Comparison of ENCODE assay signal across 24 cellular contexts in the genomic region with DNA sequence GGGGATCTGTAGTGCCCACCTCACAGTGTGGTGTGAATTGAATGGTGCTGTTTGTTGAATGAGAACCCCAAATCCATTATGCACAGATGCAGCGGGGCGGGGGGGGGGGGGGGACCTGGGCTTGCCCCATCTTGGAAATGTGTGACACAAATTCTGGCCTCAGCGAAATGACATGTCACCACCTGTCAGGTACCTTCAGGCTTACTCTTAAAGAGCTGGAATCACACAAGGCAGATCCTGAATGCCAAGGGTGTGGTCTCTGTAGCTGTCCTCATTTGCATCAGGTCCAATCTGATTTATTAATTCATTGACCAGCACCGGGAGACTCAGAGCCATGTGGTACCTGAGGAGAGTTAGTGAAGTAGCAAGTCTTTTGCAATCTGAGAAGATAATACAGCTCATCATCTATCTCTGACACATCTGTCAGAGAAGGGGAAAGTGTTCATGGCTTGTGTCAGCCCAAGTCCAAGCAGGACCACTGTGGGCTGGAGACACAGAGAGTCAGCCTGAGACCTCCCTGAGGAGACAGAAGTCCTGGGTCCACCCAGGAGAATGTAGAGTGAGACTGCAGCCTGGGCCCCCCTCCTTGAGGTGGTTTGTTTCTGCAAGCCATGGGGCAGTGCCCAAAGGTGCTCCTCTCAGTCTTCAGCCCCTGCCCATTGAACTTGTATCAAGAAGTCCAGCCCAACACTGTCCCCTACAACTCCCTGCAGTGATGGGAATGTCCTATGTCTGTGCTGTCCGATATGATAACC. TPM values are rescaled to one million over a fixed set of nuclear protein-coding genes. Genes with fewer than 3 reads are reported as not detected.
"Had no signal": no experiment of that assay in that cellular context is flagged by ENCODE, and none has a peak within 500 bp of the region (broad histone marks: within the 10 kb centered on the region; RNA-seq: fewer than 3 reads in every experiment).

No MANE protein-coding gene starts in this region.

- H3K27ac ChIP-seq: dorsolateral prefrontal cortex, left lung, neural progenitor cell, ovary, right lobe of liver, tibial nerve, VCaP had no signal

- H3K9me3 ChIP-seq: left lung, ovary, right lobe of liver, tibial nerve had no signal

- H3K9ac ChIP-seq: neural progenitor cell had no signal

- ATAC-seq: activated naive CD8-positive, alpha-beta T cell treated with anti-CD3 and anti-CD28 coated beads, Interleukin-2, amount 50 U/mL, for 24 hours; left lung; right lobe of liver; stimulated activated effector memory CD8-positive, alpha-beta T cell treated with anti-CD3 and anti-CD28 coated beads, Interleukin-12 subunit alpha, Interleukin-12 subunit beta, amount 100 ng/mL, for 72 hours had no signal

- H3K9me3 Mint-ChIP-seq: activated naive CD4-positive, alpha-beta T cell treated with anti-CD3 and anti-CD28 coated beads, Interleukin-2, amount 10 ng/mL, durations not matched to agents 7 days and 5 days; activated naive CD8-positive, alpha-beta T cell treated with anti-CD3 and anti-CD28 coated beads, Interleukin-2, amount 50 U/mL, for 24 hours; activated T-cell treated with anti-CD3 and anti-CD28 coated beads, Interleukin-2, amount 50 U/mL, for 24 hours; activated T-helper 2 cell treated with anti-CD3 and anti-CD28 coated beads, Interferon-gamma antibody, Interleukin-2, Interleukin-4, amounts not matched to agents 10 μg/mL and 5 μg/mL and 100 μg/mL, durations not matched to agents 14 hours and 24 hours and 36 hours; brain; neural progenitor cell; stimulated activated effector memory CD8-positive, alpha-beta T cell treated with anti-CD3 and anti-CD28 coated beads, Interleukin-12 subunit alpha, Interleukin-12 subunit beta, amount 100 ng/mL, for 72 hours had no signal

- H3K27ac Mint-ChIP-seq: activated naive CD4-positive, alpha-beta T cell treated with anti-CD3 and anti-CD28 coated beads, Interleukin-2, amount 10 ng/mL, durations not matched to agents 7 days and 5 days; activated naive CD8-positive, alpha-beta T cell treated with anti-CD3 and anti-CD28 coated beads, Interleukin-2, amount 50 U/mL, for 24 hours; activated T-cell treated with anti-CD3 and anti-CD28 coated beads, Interleukin-2, amount 50 U/mL, for 24 hours; activated T-helper 2 cell treated with anti-CD3 and anti-CD28 coated beads, Interferon-gamma antibody, Interleukin-2, Interleukin-4, amounts not matched to agents 10 μg/mL and 5 μg/mL and 100 μg/mL, durations not matched to agents 14 hours and 24 hours and 36 hours; brain; neural progenitor cell; stimulated activated effector memory CD8-positive, alpha-beta T cell treated with anti-CD3 and anti-CD28 coated beads, Interleukin-12 subunit alpha, Interleukin-12 subunit beta, amount 100 ng/mL, for 72 hours had no signal

- H3K36me3 Mint-ChIP-seq: activated naive CD4-positive, alpha-beta T cell treated with anti-CD3 and anti-CD28 coated beads, Interleukin-2, amount 10 ng/mL, durations not matched to agents 7 days and 5 days; stimulated activated effector memory CD8-positive, alpha-beta T cell treated with anti-CD3 and anti-CD28 coated beads, Interleukin-12 subunit alpha, Interleukin-12 subunit beta, amount 100 ng/mL, for 72 hours had no signal

- DNase-seq: activated CD4-positive, alpha-beta T cell treated with anti-CD3 and anti-CD28 coated beads, Interleukin-2, amount 50 U/mL, for 48 hours; activated naive CD4-positive, alpha-beta T cell treated with anti-CD3 and anti-CD28 coated beads, Interleukin-2, amount 10 ng/mL, durations not matched to agents 7 days and 5 days; activated naive CD8-positive, alpha-beta T cell treated with anti-CD3 and anti-CD28 coated beads, Interleukin-2, amount 50 U/mL, for 24 hours; activated T-cell treated with anti-CD3 and anti-CD28 coated beads, Interleukin-2, amount 50 U/mL, for 24 hours; anterior cingulate cortex; caudate nucleus; erythroblast; foreskin melanocyte; kidney; left lung; mammary epithelial cell; stimulated activated CD4-positive, alpha-beta T cell treated with anti-CD3 and anti-CD28 coated beads, Interleukin-4, amount 100 ng/mL, for 24 hours; substantia nigra; SW 1271; T-helper 2 cell had no signal

- H3K36me3 ChIP-seq: left lung, neural progenitor cell, ovary, right lobe of liver, tibial nerve had no signal

- H3K4me3 ChIP-seq: dorsolateral prefrontal cortex, left lung, neural progenitor cell, ovary, right lobe of liver, tibial nerve had no signal

- H2AFZ ChIP-seq: neural progenitor cell had no signal

- H3K4me1 ChIP-seq: left lung, neural progenitor cell, right lobe of liver, tibial nerve had no signal

- H3K27me3 Mint-ChIP-seq: activated naive CD8-positive, alpha-beta T cell treated with anti-CD3 and anti-CD28 coated beads, Interleukin-2, amount 50 U/mL, for 24 hours; brain had no signal

- H3K4me1 Mint-ChIP-seq: activated naive CD4-positive, alpha-beta T cell treated with anti-CD3 and anti-CD28 coated beads, Interleukin-2, amount 10 ng/mL, durations not matched to agents 7 days and 5 days; activated naive CD8-positive, alpha-beta T cell treated with anti-CD3 and anti-CD28 coated beads, Interleukin-2, amount 50 U/mL, for 24 hours; brain; stimulated activated effector memory CD8-positive, alpha-beta T cell treated with anti-CD3 and anti-CD28 coated beads, Interleukin-12 subunit alpha, Interleukin-12 subunit beta, amount 100 ng/mL, for 72 hours had no signal

- H3K27me3 ChIP-seq: ovary, right lobe of liver had no signal

- H3K4me2 ChIP-seq: neural progenitor cell had no signal

- H3K4me3 Mint-ChIP-seq: activated naive CD4-positive, alpha-beta T cell treated with anti-CD3 and anti-CD28 coated beads, Interleukin-2, amount 10 ng/mL, durations not matched to agents 7 days and 5 days; activated naive CD8-positive, alpha-beta T cell treated with anti-CD3 and anti-CD28 coated beads, Interleukin-2, amount 50 U/mL, for 24 hours; activated T-cell treated with anti-CD3 and anti-CD28 coated beads, Interleukin-2, amount 50 U/mL, for 24 hours; brain; neural progenitor cell; stimulated activated effector memory CD8-positive, alpha-beta T cell treated with anti-CD3 and anti-CD28 coated beads, Interleukin-12 subunit alpha, Interleukin-12 subunit beta, amount 100 ng/mL, for 72 hours had no signal

RNA-seq across cellular contexts. Expression of a gene that starts 46.7 kb away (rescaled TPM):
- total RNA-seq: activated T-helper 2 cell treated with anti-CD3 and anti-CD28 coated beads, Interferon-gamma antibody, Interleukin-2, Interleukin-4, amounts not matched to agents 10 μg/mL and 5 μg/mL and 100 μg/mL, durations not matched to agents 14 hours and 24 hours and 36 hours; kidney; mammary epithelial cell had no signal
- polyA plus RNA-seq: mammary epithelial cell had no signal
